11 cellular contexts compared by ENCODE assay signal in the genomic region with DNA sequence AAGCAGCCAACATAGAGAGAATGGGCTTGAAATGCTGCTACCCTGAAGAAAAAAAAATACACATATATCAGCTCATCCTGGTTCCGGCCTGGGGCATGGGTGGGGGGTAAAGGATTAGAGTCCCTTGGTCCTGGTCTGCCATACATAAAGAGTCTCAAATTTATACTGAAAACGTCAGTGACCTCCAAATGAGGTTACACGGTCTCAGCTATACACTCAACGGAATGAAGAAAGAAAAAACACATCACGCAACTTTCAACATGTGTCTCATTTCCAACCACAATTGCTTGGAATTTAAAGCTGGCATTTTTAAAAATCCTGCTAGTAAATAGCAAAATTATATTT.
DNase-seq lines count a peak whose midpoint lies in the region; ATAC-seq and TF ChIP-seq lines count a peak whose summit lies in the region.
"Had no signal": no experiment of that assay in that cellular context is flagged by ENCODE, and none has a peak within 500 bp of the region (broad histone marks: within the 10 kb centered on the region; RNA-seq: fewer than 3 reads in every experiment).

No MANE protein-coding gene starts in this region.

- in situ Hi-C loops in transverse colon (cut with MboI; ENCODE audit: low pct_ligation_motif_present in 1 of 4, low pct_unique_long_range_greater_than_20kb in 1 of 4, low sequenced_read_pairs in 3 of 4): no loop called here

- no peak for TF ChIP-seq CTCF in heart right ventricle (IDR thresholded peaks at IDR 0.05)
- TF ChIP-seq CTCF in esophagus muscularis mucosa (IDR thresholded peaks at IDR 0.05): no peak
- no peak for TF ChIP-seq CTCF in nephron progenitor cell (IDR thresholded peaks at IDR 0.05)
- no peak for TF ChIP-seq CTCF in transverse colon (IDR thresholded peaks at IDR 0.05)

- TF ChIP-seq POLR2A in esophagus muscularis mucosa (IDR thresholded peaks at IDR 0.05; ENCODE audit: low read depth) (no peak), transverse colon (IDR thresholded peaks at IDR 0.05) (no peak)

- ATAC-seq in heart right ventricle (no peak), left cardiac atrium (no peak), GM21786 (IDR thresholded peaks at IDR 0.05; ENCODE audit: unreplicated experiment) (no peak)

- H3K9me3 ChIP-seq in heart right ventricle (peaks cover 0 to 23% (median 11%) of the 10 kb centered on the region in 11 donors), esophagus muscularis mucosa (peaks cover 0 to 8% (median 0%) of the 10 kb centered on the region in 4 donors), transverse colon (no peaks in the 10 kb centered on the region)

- H3K27ac Mint-ChIP-seq in nephron progenitor cell: no peak overlapping the region
- H3K27ac Mint-ChIP-seq: activated naive CD4-positive, alpha-beta T cell treated with anti-CD3 and anti-CD28 coated beads, Interleukin-2, amount 50 U/mL, for 24 hours had no signal

- H3K4me3 ChIP-seq in heart right ventricle (peak overlapping the region in 4 of 10 donors; percentile 23 to 53 (median 46)), esophagus muscularis mucosa (peak overlapping the region in 1 of 4 donors; percentile 58), transverse colon (peak overlapping the region in 3 of 4 donors; percentile 34 to 54 (median 42))

- H3K4me1 ChIP-seq in heart right ventricle: peaks cover 0 to 34% (median 8%) of the 10 kb centered on the region in 9 donors
- peaks cover 4 to 38% (median 27%) of the 10 kb centered on the region in 4 donors for H3K4me1 ChIP-seq in esophagus muscularis mucosa
- H3K4me1 ChIP-seq in transverse colon: peaks cover 0 to 30% (median 17%) of the 10 kb centered on the region in 4 donors

- H3K9me3 Mint-ChIP-seq in nephron progenitor cell: peaks cover 60% of the 10 kb centered on the region
- H3K9me3 Mint-ChIP-seq: activated naive CD4-positive, alpha-beta T cell treated with anti-CD3 and anti-CD28 coated beads, Interleukin-2, amount 50 U/mL, for 24 hours had no signal

- peaks cover 33% of the 10 kb centered on the region for H3K36me3 Mint-ChIP-seq in nephron progenitor cell (ENCODE audit: low read depth)
- H3K36me3 Mint-ChIP-seq: activated naive CD4-positive, alpha-beta T cell treated with anti-CD3 and anti-CD28 coated beads, Interleukin-2, amount 50 U/mL, for 24 hours had no signal

- no peak for TF ChIP-seq EP300 in esophagus muscularis mucosa (IDR thresholded peaks at IDR 0.05)
- TF ChIP-seq EP300 in transverse colon (IDR thresholded peaks at IDR 0.05; ENCODE audit: low read depth): no peak

- H3K27ac ChIP-seq in heart right ventricle: peak overlapping the region in 7 of 10 donors; percentile 17 to 77 (median 67)
- peak overlapping the region; percentile 70 to 84 (median 78) for H3K27ac ChIP-seq in esophagus muscularis mucosa (replicated peaks in 1 of 4)
- H3K27ac ChIP-seq in transverse colon: peak overlapping the region; percentile 86 to 92 (median 90)

- WGBS in heart right ventricle, 2 donors: 59 to 73% methylated on average over 5 of the region's 5 CpGs
- 71% methylated on average over 5 of the region's 5 CpGs for WGBS in esophagus muscularis mucosa
- WGBS in transverse colon (ENCODE audit: low coverage in 1 of 2), 2 donors: 37 to 41% methylated on average over 5 of the region's 5 CpGs

- intact Hi-C loops in heart right ventricle (cut with DNase I) (loop anchor here in 4 of 10 donors (5.0 to 10.0 kb wide), 5 partner anchors 142 to 291 kb away; no protein-coding TSS in a partner anchor), left cardiac atrium (cut with DNase I) (no loop called here), esophagus muscularis mucosa (cut with DNase I) (no loop called here), transverse colon (cut with DNase I; ENCODE audit: low total_unique reads) (no loop called here)

- H3K27me3 ChIP-seq in heart right ventricle (peaks cover 0 to 27% (median 11%) of the 10 kb centered on the region in 7 donors), esophagus muscularis mucosa (no peaks in the 10 kb centered on the region), transverse colon (no peaks in the 10 kb centered on the region)

- no peaks in the 10 kb centered on the region for H3K36me3 ChIP-seq in heart right ventricle
- no peaks in the 10 kb centered on the region for H3K36me3 ChIP-seq in esophagus muscularis mucosa
- no peaks in the 10 kb centered on the region for H3K36me3 ChIP-seq in transverse colon

- no peak for DNase-seq in heart right ventricle
- no peak for DNase-seq in left cardiac atrium
- no peak for DNase-seq in esophagus muscularis mucosa (ENCODE audit: extremely low spot score)
- no peak for DNase-seq in nephron progenitor cell
- no peak for DNase-seq in transverse colon
- no peak for DNase-seq in foreskin melanocyte
- DNase-seq in mesenteric fat pad (ENCODE audit: low spot score): no peak
- DNase-seq: midbrain had no signal

- peak overlapping the region; percentile 53 for H3K4me3 Mint-ChIP-seq in nephron progenitor cell
- H3K4me3 Mint-ChIP-seq: activated naive CD4-positive, alpha-beta T cell treated with anti-CD3 and anti-CD28 coated beads, Interleukin-2, amount 50 U/mL, for 24 hours; central memory CD8-positive, alpha-beta T cell had no signal

- H3K27me3 Mint-ChIP-seq in nephron progenitor cell (ENCODE audit: low read depth, poor library complexity): peaks cover 16% of the 10 kb centered on the region

- H3K4me1 Mint-ChIP-seq in nephron progenitor cell: peaks cover 16% of the 10 kb centered on the region
- H3K4me1 Mint-ChIP-seq: activated naive CD4-positive, alpha-beta T cell treated with anti-CD3 and anti-CD28 coated beads, Interleukin-2, amount 50 U/mL, for 24 hours; central memory CD8-positive, alpha-beta T cell had no signal
